21 cellular contexts compared by ENCODE assay signal in the genomic region with DNA sequence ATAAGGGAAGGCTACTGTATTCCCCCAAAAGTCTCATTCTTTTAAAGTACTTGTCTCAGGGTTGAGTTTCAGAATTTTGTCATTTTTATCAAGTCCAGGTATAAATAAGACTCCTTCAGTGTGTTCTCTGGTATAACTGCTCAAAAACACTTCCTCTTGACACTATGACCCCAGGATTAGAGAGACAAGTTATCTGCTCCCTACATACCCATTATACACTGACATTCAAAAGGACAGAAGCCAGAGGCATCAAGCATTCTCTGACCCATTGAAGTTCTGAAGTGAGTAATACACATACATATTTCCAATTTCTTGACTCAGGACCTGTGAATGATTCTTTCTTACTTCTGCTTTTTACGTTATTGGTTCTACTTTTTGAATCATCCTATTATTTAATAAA.
"Had no signal": no experiment of that assay in that cellular context is flagged by ENCODE, and none has a peak within 500 bp of the region (broad histone marks: within the 10 kb centered on the region; RNA-seq: fewer than 3 reads in every experiment).

No MANE protein-coding gene starts in this region.

- H3K9ac ChIP-seq: SK-N-SH had no signal

- DNase-seq: activated CD4-positive, alpha-beta T cell treated with anti-CD3 and anti-CD28 coated beads, Interleukin-2, amount 10 ng/mL, durations not matched to agents 24 days and 14 days; activated CD4-positive, alpha-beta T cell treated with anti-CD3 and anti-CD28 coated beads, Interleukin-2, amount 50 U/mL, for 4 hours; activated CD8-positive, alpha-beta T cell treated with anti-CD3 and anti-CD28 coated beads for 36 hours; activated gamma-delta T cell; activated naive CD4-positive, alpha-beta T cell treated with Interleukin-2 at 50 U/mL for 16 hours; activated naive CD8-positive, alpha-beta T cell treated with anti-CD3 and anti-CD28 coated beads, Interleukin-2, amount 10 ng/mL, durations not matched to agents 7 days and 5 days; activated T-cell treated with anti-CD3 and anti-CD28 coated beads, Interleukin-2, amount 50 U/mL, for 24 hours; amygdala; NCI-H1105; NCI-H1417 treated with DMSO at 0.1 percent for 48 hours; NCI-H187 treated with DMSO at 0.1 percent for 48 hours; NCI-H2081 treated with DMSO at 0.1 percent for 48 hours; NCI-H226; NCI-H446 treated with DMSO at 0.1 percent for 48 hours; NCI-H524; NCI-H69; NCI-H82; Right ventricle myocardium superior; SK-N-SH had no signal

- H3K4me2 ChIP-seq: SK-N-SH had no signal

- ATAC-seq: activated CD8-positive, alpha-beta T cell treated with anti-CD3 and anti-CD28 coated beads for 36 hours had no signal

- H3K36me3 ChIP-seq: ascending aorta, SJSA1 had no signal

- H3K27me3 ChIP-seq: ascending aorta, SJSA1 had no signal

- H3K27ac ChIP-seq: ascending aorta, SJSA1 had no signal

- H3K4me1 ChIP-seq: ascending aorta, SJSA1 had no signal

- H3K9me3 ChIP-seq: ascending aorta, SJSA1, SK-N-SH had no signal

- H3K4me3 ChIP-seq: ascending aorta, SJSA1 had no signal
